14 cellular contexts compared by ENCODE assay signal in the genomic region with DNA sequence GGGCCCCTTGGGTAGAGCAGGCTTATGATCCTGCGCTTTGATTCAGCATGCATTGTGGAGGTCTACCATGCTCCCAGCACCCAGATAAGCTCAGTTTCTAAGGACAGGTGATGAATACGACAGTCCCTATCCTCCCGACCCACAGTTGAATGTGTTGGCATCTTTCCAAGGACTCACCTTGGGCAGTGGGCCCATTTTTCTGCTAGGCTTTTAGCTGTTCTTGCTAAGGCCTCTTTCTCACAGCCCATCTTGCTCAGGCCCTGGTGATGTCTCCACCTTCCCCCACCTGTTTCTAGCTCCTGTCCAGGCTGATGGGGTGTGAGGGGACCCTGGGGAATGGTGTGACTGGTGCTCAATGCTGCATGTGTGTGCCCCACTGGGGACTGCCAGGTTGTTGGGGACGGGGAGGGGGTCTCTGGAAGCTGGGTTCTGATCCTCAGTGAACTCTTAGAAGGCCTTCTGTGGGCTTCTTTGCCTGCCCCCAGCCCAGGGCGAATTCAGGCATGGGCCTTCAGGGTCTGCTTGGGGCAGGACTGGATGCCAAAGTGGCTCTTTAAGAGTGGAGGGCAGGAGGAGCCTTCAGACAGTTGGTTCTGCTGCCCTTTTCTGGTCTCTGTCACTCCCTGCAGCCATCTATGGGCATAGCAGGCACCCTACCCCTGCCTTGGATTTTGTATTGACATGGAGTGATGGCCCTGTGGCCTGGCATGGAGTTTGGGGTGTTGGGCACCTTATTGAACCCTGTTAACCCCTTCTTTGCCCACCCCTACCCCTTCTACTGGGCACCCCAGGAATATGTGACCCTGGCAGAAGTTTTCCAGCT. TPM values are rescaled to one million over a fixed set of nuclear protein-coding genes. Genes with fewer than 3 reads are reported as not detected.
DNase-seq lines count a peak whose midpoint lies in the region; ATAC-seq and TF ChIP-seq lines count a peak whose summit lies in the region.
"Had no signal": no experiment of that assay in that cellular context is flagged by ENCODE, and none has a peak within 500 bp of the region (broad histone marks: within the 10 kb centered on the region; RNA-seq: fewer than 3 reads in every experiment).

No MANE protein-coding gene starts in this region.

- H3K4me3 ChIP-seq in GM12864 (ENCODE audit: low read depth, low read length) = no peak overlapping the region

- BruUV-seq in MCF 10A (replicated peaks; lab: Mats Ljungman, UMichigan) = no TSS peak

- ATAC-seq in HG03565 (IDR thresholded peaks at IDR 0.05; ENCODE audit: unreplicated experiment) = no peak

- POLR2A ChIA-PET in MCF 10A (lab: Yijun Ruan, JAX) = interaction anchor here (0.6 to 8.7 kb wide), 5 partner anchors 12 to 254 kb away, joined by 3 to 132 read pairs (median 3); no protein-coding TSS in a partner anchor

- TF ChIP-seq CTCF in GM12864 (IDR thresholded peaks at IDR 0.05; ENCODE audit: low read depth, low read length, missing control alignments) (peak; percentile 12), MCF 10A (IDR thresholded peaks at IDR 0.05; ENCODE audit: unreplicated experiment) (peak; percentile 50), neural crest cell (conservative IDR thresholded peaks at IDR 0.05) (no peak)

- H3K27ac Mint-ChIP-seq in MCF 10A (ENCODE audit: low read depth, unreplicated experiment) (no peak overlapping the region), neural crest cell (ENCODE audit: unreplicated experiment) (peak overlapping the region; percentile 64)
- H3K27ac Mint-ChIP-seq: activated B cell treated with CpG ODN at 0.5 μM for 24 hours, HFFc6 had no signal

- no peak overlapping the region for H3K4me3 Mint-ChIP-seq in MCF 10A (ENCODE audit: unreplicated experiment)
- H3K4me3 Mint-ChIP-seq in neural crest cell = no peak overlapping the region
- H3K4me3 Mint-ChIP-seq: activated B cell treated with CpG ODN at 0.5 μM for 24 hours, HFFc6, IgD-negative memory B cell had no signal

- DNase-seq in GM12864 (ENCODE audit: low read depth) = no peak
- DNase-seq in NCI-H2196 treated with DMSO at 0.1 percent for 48 hours (lab: John Stamatoyannopoulos, UW; ENCODE audit: unreplicated experiment) = peak; percentile 22
- peak; percentile 54 for DNase-seq in MCF 10A (ENCODE audit: unreplicated experiment)
- DNase-seq in neural crest cell (ENCODE audit: low read depth, low spot score) = no peak
- DNase-seq in 8988T = no peak
- DNase-seq in inferior parietal cortex (ENCODE audit: extremely low spot score) = no peak
- DNase-seq: activated B cell treated with CpG ODN at 0.5 μM for 24 hours; effector CD8-positive, alpha-beta T cell; head of caudate nucleus; HFFc6 had no signal

- H3K27me3 Mint-ChIP-seq in MCF 10A (ENCODE audit: insufficient read depth, unreplicated experiment) = no peaks in the 10 kb centered on the region
- H3K27me3 Mint-ChIP-seq in neural crest cell (ENCODE audit: low read depth) = no peaks in the 10 kb centered on the region

- H3K4me1 Mint-ChIP-seq in MCF 10A (ENCODE audit: insufficient read depth, unreplicated experiment) = peaks cover 9% of the 10 kb centered on the region
- peaks cover 4% of the 10 kb centered on the region for H3K4me1 Mint-ChIP-seq in neural crest cell
- H3K4me1 Mint-ChIP-seq: activated B cell treated with CpG ODN at 0.5 μM for 24 hours, IgD-negative memory B cell had no signal

- H3K9me3 Mint-ChIP-seq in MCF 10A (ENCODE audit: unreplicated experiment) (no peaks in the 10 kb centered on the region), neural crest cell (no peaks in the 10 kb centered on the region)
- H3K9me3 Mint-ChIP-seq: activated B cell treated with CpG ODN at 0.5 μM for 24 hours, HFFc6, IgD-negative memory B cell had no signal

- H3K36me3 Mint-ChIP-seq in MCF 10A (ENCODE audit: insufficient read depth, unreplicated experiment) (peaks cover 43% of the 10 kb centered on the region), neural crest cell (ENCODE audit: low read depth) (peaks cover 9% of the 10 kb centered on the region)
- H3K36me3 Mint-ChIP-seq: IgD-negative memory B cell had no signal

- intact Hi-C loops in MCF 10A (cut with micrococcal nuclease) = loop anchor here (1.0 kb wide), 1 partner anchor 33 kb away; a partner anchor contains a TSS

- CTCF ChIA-PET in MCF 10A (lab: Yijun Ruan, JAX) = interaction anchor here (0.6 to 3.3 kb wide), 18 partner anchors 9 to 1053 kb away, joined by 3 to 39 read pairs (median 4); no protein-coding TSS in a partner anchor

RNA-seq across cellular contexts. Expression of a gene that starts 33.1 kb away (rescaled TPM):
- total RNA-seq in MCF 10A (2022) (31.1 and 36.2 TPM in 2 replicates), neural crest cell (108 and 120 TPM in 2 replicates)

RNA-seq across cellular contexts. Expression of a gene that starts 38.9 kb away (rescaled TPM):
- total RNA-seq in MCF 10A (2022) (not detected in 2 replicates), neural crest cell (not detected in 2 replicates)
- total RNA-seq: activated B cell treated with CpG ODN at 0.5 μM for 24 hours, mesenteric fat pad, subcutaneous adipose tissue had no signal

Comparison
In these comparisons a context has a peak if more than half of its experiments do, and no peak if none do; other contexts are left out.
1. DNase-seq: peak in NCI-H2196 treated with DMSO at 0.1 percent for 48 hours (single experiment) and MCF 10A (single experiment); none in GM12864 (single experiment), neural crest cell (single experiment), 8988T (single experiment) and inferior parietal cortex (single experiment).